ENCODE assay signal across 21 cellular contexts in genomic region chr3:193345431-193345830, GRCh38. TPM values are rescaled to one million over a fixed set of nuclear protein-coding genes. Genes with fewer than 3 reads are reported as not detected.
DNase-seq lines count a peak whose midpoint lies in the region; ATAC-seq and TF ChIP-seq lines count a peak whose summit lies in the region.
"Had no signal": no experiment of that assay in that cellular context is flagged by ENCODE, and none has a peak within 500 bp of the region (broad histone marks: within the 10 kb centered on the region; RNA-seq: fewer than 3 reads in every experiment).

No MANE protein-coding gene starts in this region.

- H2BK120ac ChIP-seq in mesendoderm (ENCODE audit: low read depth, low read length), result no peak overlapping the region

- intact Hi-C loops in left lung (cut with DNase I) (no loop called here), mucosa of descending colon (cut with DNase I, micrococcal nuclease) (no loop called here)

- H2BK5ac ChIP-seq in mesendoderm (ENCODE audit: low read length), result no peak overlapping the region

- no peak overlapping the region for H2AK5ac ChIP-seq in mesendoderm (ENCODE audit: low read length)

- no peak overlapping the region for H3K27ac ChIP-seq in GM23338 (ENCODE audit: low read depth)
- no peak overlapping the region for H3K27ac ChIP-seq in RWPE2 (ENCODE audit: poor library complexity, severe bottlenecking)
- H3K27ac ChIP-seq in left lung, result no peak overlapping the region
- no peak overlapping the region for H3K27ac ChIP-seq in mesendoderm (ENCODE audit: low read depth, low read length)
- H3K27ac ChIP-seq: HL-60 had no signal

- no peak overlapping the region for H3K9ac ChIP-seq in mesendoderm (ENCODE audit: low read length)

- H3K4me1 ChIP-seq in GM23338 (ENCODE audit: insufficient read depth) (peaks cover 45% of the 10 kb centered on the region), RWPE2 (ENCODE audit: insufficient read depth, poor library complexity, severe bottlenecking) (no peaks in the 10 kb centered on the region), left lung (no peaks in the 10 kb centered on the region), mucosa of descending colon (ENCODE audit: low read depth) (no peaks in the 10 kb centered on the region), mesendoderm (ENCODE audit: control insufficient read depth, low read depth, low read length) (peaks cover 3% of the 10 kb centered on the region)
- H3K4me1 ChIP-seq: BE2C had no signal

- H3K27me3 Mint-ChIP-seq in GM23338 (ENCODE audit: insufficient read depth, low read depth, poor library complexity), result peaks cover 2% of the 10 kb centered on the region

- no peak overlapping the region for H2BK15ac ChIP-seq in mesendoderm (replicated peaks; ENCODE audit: low read depth)

- no peak overlapping the region for H4K5ac ChIP-seq in mesendoderm (ENCODE audit: low read length)

- WGBS in mesendoderm (ENCODE audit: extremely low coverage, insufficient coverage, low lambda C conversion rate), result no CpG with 5 or more reads among the region's 3 CpGs

- H3K79me1 ChIP-seq in mesendoderm (ENCODE audit: low read length), result no peaks in the 10 kb centered on the region

- H3K4me3 ChIP-seq in GM23338 (no peak overlapping the region), RWPE2 (ENCODE audit: severe bottlenecking) (no peak overlapping the region), left lung (no peak overlapping the region), mucosa of descending colon (no peak overlapping the region), mesendoderm (ENCODE audit: low read length) (no peak overlapping the region)
- H3K4me3 ChIP-seq: GM12878, K562 had no signal

- no peak overlapping the region for H3K27ac Mint-ChIP-seq in GM23338
- H3K27ac Mint-ChIP-seq: CD4-positive, CD25-positive, alpha-beta regulatory T cell had no signal

- H4K20me1 ChIP-seq in GM23338 (replicated peaks; ENCODE audit: insufficient read depth), result no peaks in the 10 kb centered on the region

- ATAC-seq in GM23338 (no peak), RWPE2 (ENCODE audit: low read depth) (0 out of 3 replicates have a peak, but pooled peaks have one; percentile 25), left lung (peak; percentile 33), mucosa of descending colon (no peak)
- ATAC-seq: GM12878, K562 had no signal

- DNase-seq in GM23338 (ENCODE audit: low spot score) (no peak), RWPE2 (ENCODE audit: low spot score) (no peak), left lung (no peak), NCI-H510A treated with DMSO at 0.1 percent for 48 hours (lab: John Stamatoyannopoulos, UW) (no peak), mucosa of descending colon (no peak), mesendoderm (no peak)
- DNase-seq: ACHN; BE2C; C1 segment of cervical spinal cord; CD4-positive, CD25-positive, alpha-beta regulatory T cell; CD8-positive, alpha-beta memory T cell; COR-L47; DMS53; DND-41; EL; HCEC 1CT; IMR-90 had no signal

- 0 out of 2 replicates have a peak, but pooled peaks cover 2% of the 10 kb centered on the region for H3K9me2 ChIP-seq in GM23338 (ENCODE audit: insufficient read depth)

- H3K23ac ChIP-seq in mesendoderm (ENCODE audit: low read length), result no peak overlapping the region

- H3K4me3 Mint-ChIP-seq in GM23338, result no peak overlapping the region
- H3K4me3 Mint-ChIP-seq: CD4-positive, CD25-positive, alpha-beta regulatory T cell; CD8-positive, alpha-beta memory T cell had no signal

- H3K36me3 Mint-ChIP-seq in GM23338 (ENCODE audit: low read depth), result no peaks in the 10 kb centered on the region
- H3K36me3 Mint-ChIP-seq: CD4-positive, CD25-positive, alpha-beta regulatory T cell; CD8-positive, alpha-beta memory T cell had no signal

- H3K4ac ChIP-seq in mesendoderm (ENCODE audit: low read depth, low read length), result no peak overlapping the region

- H3K56ac ChIP-seq in mesendoderm (ENCODE audit: low read length), result no peak overlapping the region

- H3F3A ChIP-seq in GM23338 (replicated peaks; ENCODE audit: low read depth), result no peaks in the 10 kb centered on the region

- H3K36me3 ChIP-seq in GM23338 (ENCODE audit: insufficient read depth), result no peaks in the 10 kb centered on the region
- no peaks in the 10 kb centered on the region for H3K36me3 ChIP-seq in RWPE2 (ENCODE audit: low read depth)
- H3K36me3 ChIP-seq in left lung, result no peaks in the 10 kb centered on the region
- no peaks in the 10 kb centered on the region for H3K36me3 ChIP-seq in mucosa of descending colon (ENCODE audit: low read depth)
- H3K36me3 ChIP-seq in mesendoderm (ENCODE audit: control insufficient read depth, insufficient read depth, low read length), result no peaks in the 10 kb centered on the region
- H3K36me3 ChIP-seq: BE2C had no signal

- no peak overlapping the region for H4K8ac ChIP-seq in mesendoderm (ENCODE audit: low read depth, low read length)

- no peak overlapping the region for H3K18ac ChIP-seq in mesendoderm (ENCODE audit: low read length)

- H3K79me2 ChIP-seq in GM23338 (replicated peaks; ENCODE audit: insufficient read depth), result no peaks in the 10 kb centered on the region
- no peaks in the 10 kb centered on the region for H3K79me2 ChIP-seq in mesendoderm (ENCODE audit: control insufficient read depth, insufficient read depth, low read length)

- H3K9me3 Mint-ChIP-seq in GM23338, result no peaks in the 10 kb centered on the region

- H3K9me3 ChIP-seq in RWPE2 (ENCODE audit: severe bottlenecking) (no peaks in the 10 kb centered on the region), left lung (no peaks in the 10 kb centered on the region), mucosa of descending colon (no peaks in the 10 kb centered on the region)
- H3K9me3 ChIP-seq: BE2C had no signal

- peaks cover 50% of the 10 kb centered on the region for H3K4me1 Mint-ChIP-seq in GM23338
- H3K4me1 Mint-ChIP-seq: CD4-positive, CD25-positive, alpha-beta regulatory T cell; CD8-positive, alpha-beta memory T cell had no signal

- peak overlapping the region; percentile 73; the same call in 1 of the 2 replicates for H2AFZ ChIP-seq in GM23338

- no peak for TF ChIP-seq CTCF in GM23338 (conservative IDR thresholded peaks at IDR 0.05; ENCODE audit: low read depth in 2 of 2)
- no peak for TF ChIP-seq CTCF in RWPE2 (IDR thresholded peaks at IDR 0.05; ENCODE audit: poor library complexity, severe bottlenecking)
- TF ChIP-seq CTCF in left lung (IDR thresholded peaks at IDR 0.05), result no peak
- TF ChIP-seq CTCF in mucosa of descending colon (IDR thresholded peaks at IDR 0.05), result no peak

- H3K27me3 ChIP-seq in GM23338 (ENCODE audit: insufficient read depth) (no peaks in the 10 kb centered on the region), RWPE2 (ENCODE audit: insufficient read depth, poor library complexity, severe bottlenecking) (peaks cover 6% of the 10 kb centered on the region), left lung (no peaks in the 10 kb centered on the region), mesendoderm (ENCODE audit: insufficient read depth, low read length, poor library complexity) (no peaks in the 10 kb centered on the region)

- no peak overlapping the region for H3K4me2 ChIP-seq in GM23338
- H3K4me2 ChIP-seq in mesendoderm (ENCODE audit: low read length), result no peak overlapping the region

TF ChIP-seq in GM23338, 12 proteins besides CTCF, POLR2A, EP300 and RAD21 (continues in another document):
- TF ChIP-seq STAT1 (IDR thresholded peaks at IDR 0.05; ENCODE audit: unreplicated experiment) (no peak), EZH2 (IDR thresholded peaks at IDR 0.05; ENCODE audit: low read depth, unreplicated experiment) (no peak), ZNF331 (CRISPR knock-in tag; IDR thresholded peaks at IDR 0.05; ENCODE audit: low read depth) (no peak), ETS1 (IDR thresholded peaks at IDR 0.05) (no peak), POLR2AphosphoS5 (IDR thresholded peaks at IDR 0.05; ENCODE audit: low read depth) (no peak), JUNB (IDR thresholded peaks at IDR 0.05; ENCODE audit: unreplicated experiment) (no peak), CREB1 (CRISPR knock-in tag; IDR thresholded peaks at IDR 0.05; ENCODE audit: low read depth) (no peak), REST (IDR thresholded peaks at IDR 0.05; ENCODE audit: unreplicated experiment) (no peak)

RNA-seq across cellular contexts. Expression of gene ATP13A5, which starts 33.1 kb away (rescaled TPM):
- total RNA-seq in GM23338 (2014; rRNA removed; shearing (Covaris generic)), result not detected in 2 replicates
- not detected in 2 replicates for polyA plus RNA-seq in GM23338 (2016; fragmentation: Nextera tagmentation; extraction: Ambion mirVana)
- 1 to 10 TPM; 1.1 to 1.4 TPM for total RNA-seq in left lung
- under 1 TPM; 0.35 to 0.61 (median 0.41) TPM for total RNA-seq in mucosa of descending colon
- not detected for polyA plus RNA-seq in mesendoderm (2013, experiment 1 of 2)
- not detected for polyA plus RNA-seq in mesendoderm (2013, experiment 2 of 2)
- total RNA-seq: CD4-positive, CD25-positive, alpha-beta regulatory T cell; CD8-positive, alpha-beta memory T cell; G401; GM12878; IMR-90; K562 had no signal
- polyA plus RNA-seq: CD4-positive, CD25-positive, alpha-beta regulatory T cell; CD8-positive, alpha-beta memory T cell; GM12878; IMR-90; K562 had no signal

Comparison
In these comparisons a context has a peak if more than half of its experiments do, and no peak if none do; other contexts are left out.
1. ATAC-seq: peak in RWPE2 (single experiment) and left lung (single experiment); none in GM23338 (single experiment) and mucosa of descending colon (single experiment).